36 cellular contexts compared by ENCODE assay signal in the genomic region with DNA sequence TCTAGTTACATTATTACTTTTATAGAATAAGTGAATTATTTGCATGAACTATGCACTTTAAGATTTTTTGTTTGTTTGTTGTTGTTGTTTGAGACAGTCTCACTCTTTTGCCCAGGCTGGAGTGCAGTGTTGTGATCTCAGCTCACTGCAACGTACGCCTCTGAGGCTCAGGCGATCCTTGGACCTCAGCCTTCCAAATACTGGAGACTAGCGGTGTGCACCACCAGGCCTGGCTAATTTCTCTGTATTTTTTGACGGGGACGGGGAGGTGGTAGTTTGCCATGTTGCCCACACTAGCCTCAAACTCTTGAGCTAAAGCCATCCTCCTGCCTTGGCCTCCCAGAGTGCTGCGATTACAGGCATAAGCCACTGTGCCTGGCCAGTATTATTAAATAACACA. TPM values are rescaled to one million over a fixed set of nuclear protein-coding genes. Genes with fewer than 3 reads are reported as not detected.
"Had no signal": no experiment of that assay in that cellular context is flagged by ENCODE, and none has a peak within 500 bp of the region (broad histone marks: within the 10 kb centered on the region; RNA-seq: fewer than 3 reads in every experiment).

No MANE protein-coding gene starts in this region.

- DNase-seq: activated B cell treated with CpG ODN at 0.5 μM for 24 hours; activated CD4-positive, alpha-beta memory T cell treated with anti-CD3 and anti-CD28 coated beads for 36 hours; activated CD4-positive, alpha-beta T cell treated with anti-CD3 and anti-CD28 coated beads for 4 hours; activated CD4-positive, alpha-beta T cell treated with anti-CD3 and anti-CD28 coated beads, Interleukin-2, amount 10 ng/mL, durations not matched to agents 24 days and 14 days; activated CD4-positive, alpha-beta T cell treated with anti-CD3 and anti-CD28 coated beads, Interleukin-2, amount 50 U/mL, for 1 hour; activated CD4-positive, alpha-beta T cell treated with anti-CD3 and anti-CD28 coated beads, Interleukin-2, amount 50 U/mL, for 4 hours; activated CD4-positive, CD25-positive, alpha-beta regulatory T cell treated with anti-CD3 and anti-CD28 coated beads, Interleukin-2, amount 50 U/mL, for 72 hours; activated CD8-positive, alpha-beta memory T cell treated with anti-CD3 and anti-CD28 coated beads, Interleukin-2, amount 50 U/mL, for 4 hours; activated CD8-positive, alpha-beta T cell treated with anti-CD3 and anti-CD28 coated beads for 36 hours; activated effector memory CD4-positive, alpha-beta T cell treated with anti-CD3 and anti-CD28 coated beads, Interleukin-2, amount 50 U/mL, for 16 hours; activated gamma-delta T cell treated with Interleukin-2 at 50 U/mL for 16 hours; activated naive CD4-positive, alpha-beta T cell; activated naive CD4-positive, alpha-beta T cell treated with anti-CD3 and anti-CD28 coated beads for 36 hours; activated naive CD4-positive, alpha-beta T cell treated with anti-CD3 and anti-CD28 coated beads, Interleukin-2, amount 50 U/mL, for 16 hours; activated naive CD8-positive, alpha-beta T cell treated with anti-CD3 and anti-CD28 coated beads for 36 hours; activated T-cell treated with anti-CD3 and anti-CD28 coated beads for 4 hours; activated T-cell treated with anti-CD3 and anti-CD28 coated beads, Interleukin-2, amount 50 U/mL, for 1 hour; activated T-cell treated with anti-CD3 and anti-CD28 coated beads, Interleukin-2, amount 50 U/mL, for 4 hours; activated T-cell treated with anti-CD3 and anti-CD28 coated beads, Interleukin-2, amount 50 U/mL, for 72 hours; adrenal gland; amniotic stem cell; aorta; body of pancreas; brain microvascular endothelial cell; central memory CD4-positive, alpha-beta T cell; T-helper 1 cell; T-helper 2 cell; T-helper 9 cell had no signal

- H3K4me3 ChIP-seq: adrenal gland, body of pancreas, breast epithelium had no signal

- FAIRE-seq: astrocyte, TTC549 had no signal

- ATAC-seq: activated CD8-positive, alpha-beta T cell treated with anti-CD3 and anti-CD28 coated beads for 36 hours; activated naive CD4-positive, alpha-beta T cell treated with anti-CD3 and anti-CD28 coated beads, Interleukin-2, amount 50 U/mL, for 72 hours; activated T-cell treated with anti-CD3 and anti-CD28 coated beads, Interleukin-2, amount 50 U/mL, for 4 hours; activated T-cell treated with anti-CD3 and anti-CD28 coated beads, Interleukin-2, amount 50 U/mL, for 72 hours; activated T-helper 17 cell treated with anti-CD3 and anti-CD28 coated beads, Interleukin-2, amount 50 U/mL, for 72 hours; body of pancreas had no signal

- H3K36me3 ChIP-seq: adrenal gland, brain microvascular endothelial cell, breast epithelium had no signal

- H3K9me3 ChIP-seq: adrenal gland, body of pancreas, breast epithelium had no signal

- H3K27me3 ChIP-seq: adrenal gland, body of pancreas, brain microvascular endothelial cell, breast epithelium had no signal

- H3K27ac ChIP-seq: adrenal gland, body of pancreas, brain microvascular endothelial cell, breast epithelium, VCaP had no signal

- H3K4me1 ChIP-seq: adrenal gland, body of pancreas, breast epithelium had no signal

RNA-seq across cellular contexts. Expression of gene KCND2, which starts 29.2 kb away (rescaled TPM):
- total RNA-seq: activated B cell treated with CpG ODN at 0.5 μM for 24 hours; activated CD4-positive, alpha-beta memory T cell treated with anti-CD3 and anti-CD28 coated beads for 36 hours; activated CD4-positive, alpha-beta T cell treated with anti-CD3 and anti-CD28 coated beads, Interleukin-2, amount 10 ng/mL, durations not matched to agents 24 days and 14 days; activated CD8-positive, alpha-beta memory T cell treated with anti-CD3 and anti-CD28 coated beads for 36 hours; activated CD8-positive, alpha-beta T cell treated with anti-CD3 and anti-CD28 coated beads for 36 hours; activated naive CD4-positive, alpha-beta T cell treated with anti-CD3 and anti-CD28 coated beads for 36 hours; activated naive CD4-positive, alpha-beta T cell treated with anti-CD3 and anti-CD28 coated beads, Interleukin-2, amount 50 U/mL, for 72 hours; activated naive CD8-positive, alpha-beta T cell treated with anti-CD3 and anti-CD28 coated beads for 36 hours; activated T-cell treated with anti-CD3 and anti-CD28 coated beads, Interleukin-2, amount 50 U/mL, for 4 hours; activated T-cell treated with anti-CD3 and anti-CD28 coated beads, Interleukin-2, amount 50 U/mL, for 72 hours; activated T-helper 1 cell treated with anti-CD3 and anti-CD28 coated beads, Interleukin-12 subunit alpha, Interleukin-12 subunit beta, Interleukin-2, Interleukin-4 antibody, amounts not matched to agents 30 ng/mL and 10 ng/mL and 1 ng/mL, durations not matched to agents 14 hours and 24 hours and 36 hours; activated T-helper 17 cell treated with anti-CD3 and anti-CD28 coated beads, Interleukin-2, amount 50 U/mL, for 72 hours had no signal
- polyA plus RNA-seq: aorta had no signal
